Comparison of ENCODE assay signal across 8 cellular contexts in the genomic region with DNA sequence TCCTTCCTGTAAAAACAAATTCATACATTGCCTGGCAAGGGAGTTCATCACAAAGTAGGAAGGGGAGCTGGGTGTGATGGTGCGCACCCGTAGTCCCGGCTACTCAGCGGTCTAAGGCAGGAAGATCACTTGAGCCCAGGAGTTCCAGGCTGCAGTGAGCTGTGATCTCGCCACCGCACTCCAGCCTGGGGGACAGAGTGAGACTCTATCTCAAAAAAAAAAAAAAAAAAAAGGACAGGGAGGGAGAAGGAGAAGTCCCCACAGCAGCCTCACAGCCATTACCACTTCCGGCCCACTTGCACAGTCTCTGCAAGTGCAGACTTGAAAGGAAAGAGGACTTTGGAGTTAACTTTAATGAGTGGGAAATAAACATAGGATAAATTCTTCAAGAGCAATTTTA.
DNase-seq lines count a peak whose midpoint lies in the region; ATAC-seq and TF ChIP-seq lines count a peak whose summit lies in the region.

No MANE protein-coding gene starts in this region.

- peak overlapping the region; percentile 39 for H3K27ac Mint-ChIP-seq in activated CD4-positive, alpha-beta T cell treated with anti-CD3 and anti-CD28 coated beads for 36 hours

- H3K9me2 ChIP-seq in PC-9 (ENCODE audit: insufficient read depth), result no peaks in the 10 kb centered on the region

- H3K27me3 ChIP-seq in PC-9 (ENCODE audit: insufficient read depth, low read depth) (no peaks in the 10 kb centered on the region), breast epithelium (no peaks in the 10 kb centered on the region)

- intact Hi-C loops in activated CD4-positive, alpha-beta T cell treated with anti-CD3 and anti-CD28 coated beads for 36 hours (cut with DNase I, micrococcal nuclease), result no loop called here
- intact Hi-C loops in PC-9 (cut with micrococcal nuclease; ENCODE audit: unreplicated experiment) (no loop called here), breast epithelium (cut with DNase I; ENCODE audit: low total_unique reads) (no loop called here), sciatic nerve (cut with DNase I) (no loop called here)

- no peak overlapping the region for H2AFZ ChIP-seq in PC-9

- no TSS peak for BruUV-seq in PC-9 (replicated peaks; lab: Mats Ljungman, UMichigan)

- peaks cover 31% of the 10 kb centered on the region for H3F3A ChIP-seq in PC-9 (ENCODE audit: insufficient read depth, low read depth)

- POLR2A ChIA-PET in activated CD4-positive, alpha-beta T cell treated with anti-CD3 and anti-CD28 coated beads for 36 hours (lab: Charles Lee), result no interaction called here
- POLR2A ChIA-PET in PC-9 (lab: Charles Lee; ENCODE audit: unreplicated experiment), result interaction anchor here (0.6 to 0.7 kb wide), 3 partner anchors 10 to 268 kb away, joined by 3 read pairs; no protein-coding TSS in a partner anchor

- peak overlapping the region; percentile 64 for H3K4me2 ChIP-seq in PC-9

- CTCF ChIA-PET in activated CD4-positive, alpha-beta T cell treated with anti-CD3 and anti-CD28 coated beads for 36 hours (lab: Charles Lee), result no interaction called here
- CTCF ChIA-PET in PC-9 (lab: Charles Lee), result interaction anchor here (1.6 kb wide), 1 partner anchor 355 kb away, joined by 15 read pairs; no protein-coding TSS in a partner anchor

- no peak for TF ChIP-seq POLR2A in breast epithelium (IDR thresholded peaks at IDR 0.05)

- H3K4me1 ChIP-seq in PC-9 (replicated peaks; ENCODE audit: insufficient read depth) (peaks cover 34% of the 10 kb centered on the region), breast epithelium (no peaks in the 10 kb centered on the region)

- DNase-seq in activated CD4-positive, alpha-beta T cell treated with anti-CD3 and anti-CD28 coated beads for 36 hours, result peak; percentile 63
- no peak for DNase-seq in activated CD4-positive, alpha-beta T cell treated with anti-CD3 and anti-CD28 coated beads for 1 hour
- DNase-seq in PC-9, result no peak
- peak in 1 of 2 donors; percentile 30 for DNase-seq in breast epithelium (ENCODE audit: low spot score in 2 of 2)
- peak; percentile 12 for DNase-seq in stimulated activated CD8-positive, alpha-beta memory T cell treated with anti-CD3 and anti-CD28 coated beads, Interleukin-12 subunit alpha, Interleukin-12 subunit beta, amount 100 ng/mL, for 1 hour (ENCODE audit: low read depth)
- DNase-seq in NK-92 treated with Interleukin-12 subunit alpha and Interleukin-12 subunit beta, amount 100 ng/mL, for 24 hours (lab: John Stamatoyannopoulos, UW), result no peak
- DNase-seq in putamen (ENCODE audit: low spot score), result no peak
- DNase-seq in sciatic nerve (ENCODE audit: low spot score), result no peak

- ATAC-seq in activated CD4-positive, alpha-beta T cell treated with anti-CD3 and anti-CD28 coated beads for 36 hours, result peak; percentile 67
- ATAC-seq in sciatic nerve, result no peak

- TF ChIP-seq CTCF in PC-9 (conservative IDR thresholded peaks at IDR 0.05) (no peak), breast epithelium (IDR thresholded peaks at IDR 0.05) (no peak)

- no peaks in the 10 kb centered on the region for H3K27me3 Mint-ChIP-seq in activated CD4-positive, alpha-beta T cell treated with anti-CD3 and anti-CD28 coated beads for 36 hours

- no peaks in the 10 kb centered on the region for H4K20me1 ChIP-seq in PC-9 (ENCODE audit: insufficient read depth)

- no peaks in the 10 kb centered on the region for H3K36me3 ChIP-seq in PC-9 (ENCODE audit: low read depth)
- no peaks in the 10 kb centered on the region for H3K36me3 ChIP-seq in breast epithelium

- H3K36me3 Mint-ChIP-seq in activated CD4-positive, alpha-beta T cell treated with anti-CD3 and anti-CD28 coated beads for 36 hours (ENCODE audit: low read depth), result no peaks in the 10 kb centered on the region

- H3K27ac ChIP-seq in PC-9 (peak overlapping the region; percentile 33), breast epithelium (peak overlapping the region; percentile 63 to 71)

- H3K4me3 Mint-ChIP-seq in activated CD4-positive, alpha-beta T cell treated with anti-CD3 and anti-CD28 coated beads for 36 hours, result no peak overlapping the region

- no peaks in the 10 kb centered on the region for H3K79me2 ChIP-seq in PC-9 (ENCODE audit: low read depth)

- H3K4me1 Mint-ChIP-seq in activated CD4-positive, alpha-beta T cell treated with anti-CD3 and anti-CD28 coated beads for 36 hours, result peaks cover 2% of the 10 kb centered on the region

- H3K4me3 ChIP-seq in PC-9 (no peak overlapping the region), breast epithelium (no peak overlapping the region)

- H3K9me3 ChIP-seq in PC-9 (ENCODE audit: insufficient read depth, low read depth) (no peaks in the 10 kb centered on the region), breast epithelium (no peaks in the 10 kb centered on the region)

- no peaks in the 10 kb centered on the region for H3K9me3 Mint-ChIP-seq in activated CD4-positive, alpha-beta T cell treated with anti-CD3 and anti-CD28 coated beads for 36 hours (ENCODE audit: low read depth)

Comparison
In these comparisons a context has a peak if more than half of its experiments do, and no peak if none do; other contexts are left out.
1. DNase-seq: peak in activated CD4-positive, alpha-beta T cell treated with anti-CD3 and anti-CD28 coated beads for 36 hours (single experiment) and stimulated activated CD8-positive, alpha-beta memory T cell treated with anti-CD3 and anti-CD28 coated beads, Interleukin-12 subunit alpha, Interleukin-12 subunit beta, amount 100 ng/mL, for 1 hour (single experiment); none in activated CD4-positive, alpha-beta T cell treated with anti-CD3 and anti-CD28 coated beads for 1 hour (single experiment), PC-9 (0 of 2), NK-92 treated with Interleukin-12 subunit alpha and Interleukin-12 subunit beta, amount 100 ng/mL, for 24 hours (single experiment), putamen (single experiment) and sciatic nerve (single experiment).